22 cellular contexts compared by ENCODE assay signal in genomic region chr5:37893414-37894134, GRCh38. TPM values are rescaled to one million over a fixed set of nuclear protein-coding genes. Genes with fewer than 3 reads are reported as not detected.
"Had no signal": no experiment of that assay in that cellular context is flagged by ENCODE, and none has a peak within 500 bp of the region (broad histone marks: within the 10 kb centered on the region; RNA-seq: fewer than 3 reads in every experiment).

No MANE protein-coding gene starts in this region.

- H3K9me3 ChIP-seq: gastroesophageal sphincter, right atrium auricular region, testis, tibial nerve, upper lobe of right lung had no signal

- H3K9me3 Mint-ChIP-seq: central memory CD8-positive, alpha-beta T cell; neural crest cell; stimulated activated effector memory CD8-positive, alpha-beta T cell treated with anti-CD3 and anti-CD28 coated beads, Interleukin-12 subunit alpha, Interleukin-12 subunit beta, amount 100 ng/mL, for 72 hours; stimulated activated naive CD8-positive, alpha-beta T cell treated with anti-CD3 and anti-CD28 coated beads, Interleukin-15, Interleukin-2, amounts not matched to agents 100 ng/mL and 50 ng/mL, for 24 hours had no signal

- ATAC-seq: gastroesophageal sphincter; left cardiac atrium; left ventricle myocardium superior; naive thymus-derived CD8-positive, alpha-beta T cell; stimulated activated effector memory CD8-positive, alpha-beta T cell treated with anti-CD3 and anti-CD28 coated beads, Interleukin-12 subunit alpha, Interleukin-12 subunit beta, amount 100 ng/mL, for 72 hours; upper lobe of right lung had no signal

- H3K4me3 Mint-ChIP-seq: central memory CD8-positive, alpha-beta T cell; immature natural killer cell; naive thymus-derived CD8-positive, alpha-beta T cell; neural crest cell; stimulated activated effector memory CD8-positive, alpha-beta T cell treated with anti-CD3 and anti-CD28 coated beads, Interleukin-12 subunit alpha, Interleukin-12 subunit beta, amount 100 ng/mL, for 72 hours; stimulated activated naive CD8-positive, alpha-beta T cell treated with anti-CD3 and anti-CD28 coated beads, Interleukin-15, Interleukin-2, amounts not matched to agents 100 ng/mL and 50 ng/mL, for 24 hours had no signal

- H3K36me3 Mint-ChIP-seq: immature natural killer cell; naive thymus-derived CD8-positive, alpha-beta T cell; stimulated activated effector memory CD8-positive, alpha-beta T cell treated with anti-CD3 and anti-CD28 coated beads, Interleukin-12 subunit alpha, Interleukin-12 subunit beta, amount 100 ng/mL, for 72 hours had no signal

- H3K27ac Mint-ChIP-seq: immature natural killer cell; naive thymus-derived CD8-positive, alpha-beta T cell; stimulated activated effector memory CD8-positive, alpha-beta T cell treated with anti-CD3 and anti-CD28 coated beads, Interleukin-12 subunit alpha, Interleukin-12 subunit beta, amount 100 ng/mL, for 72 hours; stimulated activated naive CD8-positive, alpha-beta T cell treated with anti-CD3 and anti-CD28 coated beads, Interleukin-15, Interleukin-2, amounts not matched to agents 100 ng/mL and 50 ng/mL, for 24 hours had no signal

- H3K36me3 ChIP-seq: gastroesophageal sphincter, right atrium auricular region, tibial nerve, upper lobe of right lung had no signal

- H3K27ac ChIP-seq: dorsolateral prefrontal cortex, gastroesophageal sphincter, right atrium auricular region, testis, tibial nerve, upper lobe of right lung had no signal

- H3K4me1 ChIP-seq: testis, tibial nerve, upper lobe of right lung had no signal

- H3K27me3 ChIP-seq: dorsolateral prefrontal cortex, gastroesophageal sphincter, right atrium auricular region, testis, tibial nerve, upper lobe of right lung had no signal

- H3K4me1 Mint-ChIP-seq: central memory CD8-positive, alpha-beta T cell; immature natural killer cell; naive thymus-derived CD8-positive, alpha-beta T cell; stimulated activated effector memory CD8-positive, alpha-beta T cell treated with anti-CD3 and anti-CD28 coated beads, Interleukin-12 subunit alpha, Interleukin-12 subunit beta, amount 100 ng/mL, for 72 hours had no signal

- DNase-seq: cortex of kidney; dorsolateral prefrontal cortex; effector CD8-positive, alpha-beta T cell; glutamatergic neuron; immature natural killer cell; left cardiac atrium; left ventricle myocardium superior; mesenchymal stem cell; naive thymus-derived CD8-positive, alpha-beta T cell; posterior cingulate gyrus; stimulated activated CD4-positive, alpha-beta T cell treated with anti-CD3 and anti-CD28 coated beads, Interleukin-4, amount 100 ng/mL, for 1 hour; stimulated activated CD8-positive, alpha-beta memory T cell treated with anti-CD3 and anti-CD28 coated beads, Interleukin-4, amount 100 ng/mL, for 48 hours; testis; upper lobe of right lung had no signal

- H3K4me3 ChIP-seq: dorsolateral prefrontal cortex, gastroesophageal sphincter, lung, right atrium auricular region, testis, tibial nerve, upper lobe of right lung had no signal

RNA-seq across cellular contexts. Expression of gene GDNF, which starts 53.7 kb away (rescaled TPM):
- total RNA-seq: lung; naive thymus-derived CD8-positive, alpha-beta T cell; tibial nerve had no signal
- polyA plus RNA-seq: immature natural killer cell; naive thymus-derived CD8-positive, alpha-beta T cell had no signal
